In genomic region chr2:173613386-173613785, GRCh38 we compare ENCODE assay signal across 31 cellular contexts.
"Had no signal": no experiment of that assay in that cellular context is flagged by ENCODE, and none has a peak within 500 bp of the region (broad histone marks: within the 10 kb centered on the region; RNA-seq: fewer than 3 reads in every experiment).

No MANE protein-coding gene starts in this region.

- H3K36me3 ChIP-seq: neutrophil, pancreas, prostate gland, spleen, suprapubic skin, tibial artery, transverse colon, upper lobe of right lung, uterus had no signal

- H3K9me3 ChIP-seq: neutrophil, pancreas, prostate gland, suprapubic skin, testis, tibial artery, transverse colon, upper lobe of right lung, uterus had no signal

- H3K36me3 Mint-ChIP-seq: natural killer cell treated with Interleukin-12 subunit alpha and Interleukin-12 subunit beta and Interleukin-15 and Interleukin-18, amount 100 ng/mL, for 72 hours; stimulated activated memory B cell treated with anti-CD40 and anti-IgM and Interleukin-4, amounts not matched to agents 10 μg/mL and 1 μg/mL and 100 μg/mL, for 72 hours; type B pancreatic cell had no signal

- H3K27me3 ChIP-seq: pancreas, suprapubic skin, testis, tibial artery, transverse colon, upper lobe of right lung, uterus had no signal

- H3K4me1 Mint-ChIP-seq: naive thymus-derived CD8-positive, alpha-beta T cell; stimulated activated memory B cell treated with anti-CD40 and anti-IgM and Interleukin-4, amounts not matched to agents 10 μg/mL and 1 μg/mL and 100 μg/mL, for 72 hours; stimulated activated naive CD8-positive, alpha-beta T cell treated with anti-CD3 and anti-CD28 coated beads, Interleukin-15, amount 100 ng/mL, for 72 hours had no signal

- H3K4me2 ChIP-seq: smooth muscle cell had no signal

- H3K27ac ChIP-seq: neutrophil, pancreas, prostate gland, skin epidermis, spleen, suprapubic skin, testis, tibial artery, transverse colon, upper lobe of right lung, uterus had no signal

- H3K9me3 Mint-ChIP-seq: natural killer cell treated with Interleukin-12 subunit alpha and Interleukin-12 subunit beta and Interleukin-15 and Interleukin-18, amount 100 ng/mL, for 72 hours; stimulated activated naive CD8-positive, alpha-beta T cell treated with anti-CD3 and anti-CD28 coated beads, Interleukin-15, amount 100 ng/mL, for 72 hours; type B pancreatic cell had no signal

- H3K4me3 Mint-ChIP-seq: naive thymus-derived CD8-positive, alpha-beta T cell; natural killer cell treated with Interleukin-12 subunit alpha and Interleukin-12 subunit beta and Interleukin-15 and Interleukin-18, amount 100 ng/mL, for 72 hours; nephron progenitor cell; neural crest cell; stimulated activated memory B cell treated with anti-CD40 and anti-IgM and Interleukin-4, amounts not matched to agents 10 μg/mL and 1 μg/mL and 100 μg/mL, for 72 hours; stimulated activated naive CD8-positive, alpha-beta T cell treated with anti-CD3 and anti-CD28 coated beads, Interleukin-15, amount 100 ng/mL, for 72 hours; type B pancreatic cell had no signal

- FAIRE-seq: pancreas had no signal

- DNase-seq: naive thymus-derived CD8-positive, alpha-beta T cell; nephron progenitor cell; nucleus accumbens; pancreas; retina; right cardiac atrium; spleen; stimulated activated CD4-positive, alpha-beta T cell treated with anti-CD3 and anti-CD28 coated beads, Interleukin-12 subunit alpha, Interleukin-12 subunit beta, amount 100 ng/mL, for 4 hours; stimulated activated CD4-positive, alpha-beta T cell treated with anti-CD3 and anti-CD28 coated beads, Interleukin-1b, Interleukin-23, amount 100 ng/mL, for 48 hours; stimulated activated CD4-positive, alpha-beta T cell treated with anti-CD3 and anti-CD28 coated beads, Interleukin-4, amount 100 ng/mL, for 1 hour; stimulated activated CD4-positive, alpha-beta T cell treated with anti-CD3 and anti-CD28 coated beads, Interleukin-4, amount 100 ng/mL, for 4 hours; stimulated activated CD8-positive, alpha-beta memory T cell treated with anti-CD3 and anti-CD28 coated beads, Interleukin-4, amount 100 ng/mL, for 48 hours; stimulated activated naive CD4-positive, alpha-beta T cell; stimulated activated naive CD8-positive, alpha-beta T cell treated with anti-CD3 and anti-CD28 coated beads, Interleukin-15, amount 100 ng/mL, for 72 hours; stimulated activated naive CD8-positive, alpha-beta T cell treated with anti-CD3 and anti-CD28 coated beads, Interleukin-15, Interleukin-2, amounts not matched to agents 100 U/mL and 50 U/mL, for 24 hours; substantia nigra; testis; tibial artery; transverse colon; upper lobe of right lung; uterus had no signal

- H3K27ac Mint-ChIP-seq: natural killer cell treated with Interleukin-12 subunit alpha and Interleukin-12 subunit beta and Interleukin-15 and Interleukin-18, amount 100 ng/mL, for 72 hours; nephron progenitor cell; stimulated activated memory B cell treated with anti-CD40 and anti-IgM and Interleukin-4, amounts not matched to agents 10 μg/mL and 1 μg/mL and 100 μg/mL, for 72 hours; stimulated activated naive CD8-positive, alpha-beta T cell treated with anti-CD3 and anti-CD28 coated beads, Interleukin-15, amount 100 ng/mL, for 72 hours; type B pancreatic cell had no signal

- H3K4me1 ChIP-seq: pancreas, prostate gland, spleen, suprapubic skin, testis, tibial artery, upper lobe of right lung, uterus had no signal

- H3K4me3 ChIP-seq: pancreas, prostate gland, skin epidermis, smooth muscle cell, spleen, suprapubic skin, testis, tibial artery, transverse colon, upper lobe of right lung, uterus had no signal

- ATAC-seq: naive thymus-derived CD8-positive, alpha-beta T cell; natural killer cell treated with Interleukin-12 subunit alpha and Interleukin-12 subunit beta and Interleukin-15 and Interleukin-18, amount 100 ng/mL, for 72 hours; right cardiac atrium; sciatic nerve; stimulated activated memory B cell treated with anti-CD40 and anti-IgM and Interleukin-4, amounts not matched to agents 10 μg/mL and 1 μg/mL and 100 μg/mL, for 72 hours; stimulated activated naive CD8-positive, alpha-beta T cell treated with anti-CD3 and anti-CD28 coated beads, Interleukin-15, amount 100 ng/mL, for 72 hours; stimulated activated naive CD8-positive, alpha-beta T cell treated with anti-CD3 and anti-CD28 coated beads, Interleukin-15, Interleukin-2, amounts not matched to agents 100 U/mL and 50 U/mL, for 24 hours; upper lobe of right lung had no signal
